ENCODE assay signal across 19 cellular contexts in genomic region chr2:144242311-144242710, GRCh38.
DNase-seq lines count a peak whose midpoint lies in the region; ATAC-seq and TF ChIP-seq lines count a peak whose summit lies in the region.
"Had no signal": no experiment of that assay in that cellular context is flagged by ENCODE, and none has a peak within 500 bp of the region (broad histone marks: within the 10 kb centered on the region; RNA-seq: fewer than 3 reads in every experiment).

No MANE protein-coding gene starts in this region.

- H3K9me3 Mint-ChIP-seq in activated T-cell treated with anti-CD3 and anti-CD28 coated beads, Interleukin-2, amount 50 U/mL, for 72 hours, result peaks cover 2 to 10% of the 10 kb centered on the region in 2 donors
- H3K9me3 Mint-ChIP-seq in activated T-cell treated with anti-CD3 and anti-CD28 coated beads, Interleukin-2, amount 50 U/mL, for 24 hours, result peaks cover 6% of the 10 kb centered on the region
- peaks cover 0 to 4% (median 0%) of the 10 kb centered on the region in 7 donors for H3K9me3 Mint-ChIP-seq in naive B cell
- H3K9me3 Mint-ChIP-seq: CD8-positive, alpha-beta memory T cell had no signal

- TF ChIP-seq CTCF in thyroid gland (IDR thresholded peaks at IDR 0.05), result no peak

- H3K27me3 ChIP-seq in thyroid gland, result no peaks in the 10 kb centered on the region
- H3K27me3 ChIP-seq: BLaER1 treated with 17β-estradiol and CSF1 and Interleukin-3, amounts not matched to agents 10 nM and 100 nM; SJSA1 had no signal

- no peak for TF ChIP-seq POLR2A in thyroid gland (IDR thresholded peaks at IDR 0.05)

- H3K4me3 Mint-ChIP-seq in activated T-cell treated with anti-CD3 and anti-CD28 coated beads, Interleukin-2, amount 50 U/mL, for 72 hours, result no peak overlapping the region
- no peak overlapping the region for H3K4me3 Mint-ChIP-seq in activated T-cell treated with anti-CD3 and anti-CD28 coated beads, Interleukin-2, amount 50 U/mL, for 24 hours
- peak overlapping the region in 1 of 8 donors; percentile 88 for H3K4me3 Mint-ChIP-seq in naive B cell

- 96 to 97% methylated on average over 3 of the region's 3 CpGs for WGBS in thyroid gland, 2 donors

- peaks cover 48% of the 10 kb centered on the region for H3K4me1 Mint-ChIP-seq in activated T-cell treated with anti-CD3 and anti-CD28 coated beads, Interleukin-2, amount 50 U/mL, for 72 hours (ENCODE audit: low read depth)
- peaks cover 44% of the 10 kb centered on the region for H3K4me1 Mint-ChIP-seq in activated T-cell treated with anti-CD3 and anti-CD28 coated beads, Interleukin-2, amount 50 U/mL, for 24 hours (ENCODE audit: low read depth)
- peaks cover 50 to 63% (median 63%) of the 10 kb centered on the region in 3 donors for H3K4me1 Mint-ChIP-seq in naive B cell

- H3K27ac Mint-ChIP-seq in activated T-cell treated with anti-CD3 and anti-CD28 coated beads, Interleukin-2, amount 50 U/mL, for 72 hours, result peak overlapping the region; percentile 87
- H3K27ac Mint-ChIP-seq in activated T-cell treated with anti-CD3 and anti-CD28 coated beads, Interleukin-2, amount 50 U/mL, for 24 hours, result no peak overlapping the region
- peak overlapping the region in 5 of 6 donors; percentile 71 to 88 (median 87) for H3K27ac Mint-ChIP-seq in naive B cell

- no peak overlapping the region for H3K4me3 ChIP-seq in SK-N-MC
- no peak overlapping the region for H3K4me3 ChIP-seq in thyroid gland (replicated peaks in 1 of 3)
- H3K4me3 ChIP-seq: BLaER1 treated with 17β-estradiol and CSF1 and Interleukin-3, amounts not matched to agents 10 nM and 100 nM; SJSA1 had no signal

- H3K9ac ChIP-seq in SK-N-MC (ENCODE audit: insufficient read length), result no peak overlapping the region
- H3K9ac ChIP-seq: BLaER1 treated with 17β-estradiol and CSF1 and Interleukin-3, amounts not matched to agents 10 nM and 100 nM had no signal

- H3K9me3 ChIP-seq in SK-N-MC (ENCODE audit: low read depth, low read length), result no peaks in the 10 kb centered on the region
- H3K9me3 ChIP-seq in thyroid gland, result no peaks in the 10 kb centered on the region
- H3K9me3 ChIP-seq: SJSA1 had no signal

- H3K36me3 Mint-ChIP-seq in activated T-cell treated with anti-CD3 and anti-CD28 coated beads, Interleukin-2, amount 50 U/mL, for 72 hours (ENCODE audit: insufficient read depth in 2 of 2), result peaks cover 6 to 12% of the 10 kb centered on the region in 2 donors
- H3K36me3 Mint-ChIP-seq in activated T-cell treated with anti-CD3 and anti-CD28 coated beads, Interleukin-2, amount 50 U/mL, for 24 hours (ENCODE audit: low read depth), result peaks cover 2% of the 10 kb centered on the region
- no peaks in the 10 kb centered on the region for H3K36me3 Mint-ChIP-seq in naive B cell

- DNase-seq in activated T-cell treated with anti-CD3 and anti-CD28 coated beads, Interleukin-2, amount 50 U/mL, for 72 hours, result no peak
- no peak for DNase-seq in activated T-cell treated with anti-CD3 and anti-CD28 coated beads, Interleukin-2, amount 50 U/mL, for 24 hours
- DNase-seq in SK-N-MC (ENCODE audit: low read depth, low spot score), result no peak
- DNase-seq in naive B cell, result no peak
- no peak for DNase-seq in thyroid gland
- DNase-seq in stimulated activated CD4-positive, alpha-beta T cell treated with anti-CD3 and anti-CD28 coated beads, Interleukin-12 subunit alpha, Interleukin-12 subunit beta, amount 100 ng/mL, for 4 hours, result no peak
- DNase-seq in activated gamma-delta T cell (lab: John Stamatoyannopoulos, UW), result no peak
- no peak for DNase-seq in DMS53 (lab: John Stamatoyannopoulos, UW)
- DNase-seq: CD8-positive, alpha-beta memory T cell; DND-41; GDM1; KBM-7; NCI-H1048; NCI-H146; NCI-H2081 treated with DMSO at 0.1 percent for 48 hours; NCI-H226; NCI-H524 treated with DMSO at 0.1 percent for 48 hours had no signal

- H3K27ac ChIP-seq in SK-N-MC (peak overlapping the region; percentile 60), thyroid gland (peak overlapping the region; percentile 74 to 82 (median 79))
- H3K27ac ChIP-seq: BLaER1 treated with 17β-estradiol and CSF1 and Interleukin-3, amounts not matched to agents 10 nM and 100 nM; SJSA1 had no signal

- no peak for ATAC-seq in activated T-cell treated with anti-CD3 and anti-CD28 coated beads, Interleukin-2, amount 50 U/mL, for 72 hours (replicated peaks in 1 of 2)
- no peak for ATAC-seq in naive B cell (ENCODE audit: low read depth in 2 of 2)

- peaks cover 19 to 38% of the 10 kb centered on the region in 2 donors for H3K4me1 ChIP-seq in thyroid gland
- H3K4me1 ChIP-seq: SJSA1 had no signal

- H3K36me3 ChIP-seq in SK-N-MC (ENCODE audit: insufficient read depth, low read length) (no peaks in the 10 kb centered on the region), thyroid gland (no peaks in the 10 kb centered on the region)
- H3K36me3 ChIP-seq: BLaER1 treated with 17β-estradiol and CSF1 and Interleukin-3, amounts not matched to agents 10 nM and 100 nM; SJSA1 had no signal

- intact Hi-C loops in thyroid gland (cut with DNase I), result no loop called here

- no peaks in the 10 kb centered on the region for H3K27me3 Mint-ChIP-seq in activated T-cell treated with anti-CD3 and anti-CD28 coated beads, Interleukin-2, amount 50 U/mL, for 72 hours (ENCODE audit: low read depth)
- H3K27me3 Mint-ChIP-seq in activated T-cell treated with anti-CD3 and anti-CD28 coated beads, Interleukin-2, amount 50 U/mL, for 24 hours, result no peaks in the 10 kb centered on the region
- no peaks in the 10 kb centered on the region for H3K27me3 Mint-ChIP-seq in naive B cell
- H3K27me3 Mint-ChIP-seq: CD8-positive, alpha-beta memory T cell had no signal
